In the genomic region with DNA sequence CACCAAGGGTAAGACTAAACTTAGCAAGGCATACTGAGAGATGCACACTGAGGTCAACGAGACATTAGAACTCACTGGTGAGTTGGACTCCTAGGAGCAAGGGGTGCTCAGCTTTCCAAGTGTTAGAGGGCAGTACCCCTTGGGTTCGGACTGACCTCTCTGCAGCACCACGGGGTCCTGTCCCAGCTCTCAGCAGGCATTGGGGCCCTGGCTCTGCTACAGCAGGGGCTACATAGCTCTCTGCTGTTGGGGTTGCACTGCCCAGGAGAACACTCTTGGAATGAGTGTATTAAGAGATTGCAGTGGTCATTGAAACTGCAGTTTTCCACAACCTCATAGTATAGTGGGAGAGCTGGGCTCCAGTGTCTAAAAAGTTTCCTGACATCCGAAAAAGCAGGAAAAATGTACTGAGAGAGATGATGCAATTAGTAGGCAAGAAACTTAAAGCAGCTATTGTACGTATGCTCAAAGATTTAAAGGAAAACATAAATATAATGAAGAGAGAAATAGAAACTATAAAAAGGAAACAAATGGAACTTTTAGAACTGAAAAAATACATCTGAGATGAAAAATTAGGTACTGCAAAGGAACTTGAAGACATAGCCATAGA, we compare ENCODE assay signal across 2 cellular contexts.
TF ChIP-seq lines count a peak whose summit lies in the region.

No MANE protein-coding gene starts in this region.

TF ChIP-seq in HCT116, 20 proteins besides CTCF, POLR2A, EP300 and RAD21 (continued from another document):
- TF ChIP-seq CEBPB (IDR thresholded peaks at IDR 0.05; ENCODE audit: low read depth), result peak; percentile 43; the same call in 1 of the 2 replicates
TF ChIP-seq in HCT116: peak in this region for 1.

TF ChIP-seq in K562, 482 proteins besides CTCF, POLR2A, EP300 and RAD21:
- no peak for TF ChIP-seq YY1 (IDR thresholded peaks at IDR 0.05; ENCODE audit: borderline replicate concordance in 1 of 3, control insufficient read depth in 1 of 3, extremely low read depth in 1 of 3, insufficient read depth in 3 of 3, insufficient read length in 1 of 3, insufficient replicate concordance in 2 of 3, low read depth in 1 of 3, low read length in 2 of 3)
- TF ChIP-seq TRIM24 (IDR thresholded peaks at IDR 0.05), result peak; percentile 82 to 90; a peak in 2 of 4 replicates
- TF ChIP-seq, protein P1, sequence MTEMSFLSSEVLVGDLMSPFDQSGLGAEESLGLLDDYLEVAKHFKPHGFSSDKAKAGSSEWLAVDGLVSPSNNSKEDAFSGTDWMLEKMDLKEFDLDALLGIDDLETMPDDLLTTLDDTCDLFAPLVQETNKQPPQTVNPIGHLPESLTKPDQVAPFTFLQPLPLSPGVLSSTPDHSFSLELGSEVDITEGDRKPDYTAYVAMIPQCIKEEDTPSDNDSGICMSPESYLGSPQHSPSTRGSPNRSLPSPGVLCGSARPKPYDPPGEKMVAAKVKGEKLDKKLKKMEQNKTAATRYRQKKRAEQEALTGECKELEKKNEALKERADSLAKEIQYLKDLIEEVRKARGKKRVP (CRISPR knock-in tag; IDR thresholded peaks at IDR 0.05), result peak; percentile 64; the same call in 1 of the 2 replicates
- TF ChIP-seq PTBP1 (IDR thresholded peaks at IDR 0.05; ENCODE audit: low read depth, low read length), result no peak
- no peak for TF ChIP-seq SMARCB1 (IDR thresholded peaks at IDR 0.05; ENCODE audit: insufficient read length, low read depth)
- TF ChIP-seq NR1H2 (CRISPR knock-in tag; IDR thresholded peaks at IDR 0.05), result no peak
- no peak for TF ChIP-seq HEY1 (CRISPR knock-in tag; IDR thresholded peaks at IDR 0.05; ENCODE audit: borderline replicate concordance)
- TF ChIP-seq CEBPG (CRISPR knock-in tag; IDR thresholded peaks at IDR 0.05), result peak; percentile 55; the same call in 1 of the 2 replicates
- peak; percentile 48 to 90; a peak in 3 of 4 replicates for TF ChIP-seq CEBPG (tag; conservative IDR thresholded peaks at IDR 0.05 in 1 of 2, IDR thresholded peaks at IDR 0.05 in 1 of 2)
- peak; percentile 55; the same call in 1 of the 2 replicates for TF ChIP-seq ATF7 (IDR thresholded peaks at IDR 0.05)
- TF ChIP-seq PHTF2 (CRISPR knock-in tag; IDR thresholded peaks at IDR 0.05), result no peak
- TF ChIP-seq, protein P2, sequence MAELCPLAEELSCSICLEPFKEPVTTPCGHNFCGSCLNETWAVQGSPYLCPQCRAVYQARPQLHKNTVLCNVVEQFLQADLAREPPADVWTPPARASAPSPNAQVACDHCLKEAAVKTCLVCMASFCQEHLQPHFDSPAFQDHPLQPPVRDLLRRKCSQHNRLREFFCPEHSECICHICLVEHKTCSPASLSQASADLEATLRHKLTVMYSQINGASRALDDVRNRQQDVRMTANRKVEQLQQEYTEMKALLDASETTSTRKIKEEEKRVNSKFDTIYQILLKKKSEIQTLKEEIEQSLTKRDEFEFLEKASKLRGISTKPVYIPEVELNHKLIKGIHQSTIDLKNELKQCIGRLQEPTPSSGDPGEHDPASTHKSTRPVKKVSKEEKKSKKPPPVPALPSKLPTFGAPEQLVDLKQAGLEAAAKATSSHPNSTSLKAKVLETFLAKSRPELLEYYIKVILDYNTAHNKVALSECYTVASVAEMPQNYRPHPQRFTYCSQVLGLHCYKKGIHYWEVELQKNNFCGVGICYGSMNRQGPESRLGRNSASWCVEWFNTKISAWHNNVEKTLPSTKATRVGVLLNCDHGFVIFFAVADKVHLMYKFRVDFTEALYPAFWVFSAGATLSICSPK (IDR thresholded peaks at IDR 0.05; ENCODE audit: borderline replicate concordance), result no peak
- TF ChIP-seq JUND (IDR thresholded peaks at IDR 0.05; ENCODE audit: borderline replicate concordance, low read depth, low read length), result 0 out of 2 replicates have a peak, but pooled peaks have one; percentile 17
- no peak for TF ChIP-seq JUND (tag; IDR thresholded peaks at IDR 0.05; ENCODE audit: borderline replicate concordance, low read depth, low read length)
- TF ChIP-seq, protein P3, sequence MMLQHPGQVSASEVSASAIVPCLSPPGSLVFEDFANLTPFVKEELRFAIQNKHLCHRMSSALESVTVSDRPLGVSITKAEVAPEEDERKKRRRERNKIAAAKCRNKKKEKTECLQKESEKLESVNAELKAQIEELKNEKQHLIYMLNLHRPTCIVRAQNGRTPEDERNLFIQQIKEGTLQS (IDR thresholded peaks at IDR 0.05), result peak; percentile 79; the same call in 1 of the 2 replicates
- TF ChIP-seq, protein P3 (CRISPR knock-in tag; conservative IDR thresholded peaks at IDR 0.05), result no peak
- TF ChIP-seq NFXL1 (CRISPR knock-in tag; IDR thresholded peaks at IDR 0.05), result no peak
- no peak for TF ChIP-seq ZBED1 (IDR thresholded peaks at IDR 0.05)
